In genomic region chr22:49936973-49937757, GRCh38 we compare ENCODE assay signal across 8 cellular contexts. TPM values are rescaled to one million over a fixed set of nuclear protein-coding genes. Genes with fewer than 3 reads are reported as not detected.
DNase-seq lines count a peak whose midpoint lies in the region; ATAC-seq and TF ChIP-seq lines count a peak whose summit lies in the region.

No MANE protein-coding gene starts in this region.

- intact Hi-C loops in activated T-helper 1 cell treated with anti-CD3 and anti-CD28 coated beads, Interleukin-12 subunit alpha, Interleukin-12 subunit beta, Interleukin-2, Interleukin-4 antibody, amounts not matched to agents 30 ng/mL and 10 ng/mL and 1 ng/mL, durations not matched to agents 14 hours and 24 hours and 36 hours (cut with micrococcal nuclease) = loop anchor here (1.0 to 5.0 kb wide), 6 partner anchors 19 to 255 kb away; partner anchors contain the start of genes ALG12, CRELD2 and PIM3

- H3K27me3 ChIP-seq in hepatocyte (no peaks in the 10 kb centered on the region), rectal smooth muscle tissue (ENCODE audit: control insufficient read depth, insufficient read depth, low read length) (no peaks in the 10 kb centered on the region)

- H2AFZ ChIP-seq in hepatocyte = no peak overlapping the region

- no peak for ATAC-seq in GM18520 (IDR thresholded peaks at IDR 0.05; ENCODE audit: unreplicated experiment)
- ATAC-seq in HG03460 (IDR thresholded peaks at IDR 0.05; ENCODE audit: unreplicated experiment) = no peak
- no peak for ATAC-seq in GM19328 (IDR thresholded peaks at IDR 0.05; ENCODE audit: unreplicated experiment)

- H3K36me3 Mint-ChIP-seq in activated T-helper 1 cell treated with anti-CD3 and anti-CD28 coated beads, Interleukin-12 subunit alpha, Interleukin-12 subunit beta, Interleukin-2, Interleukin-4 antibody, amounts not matched to agents 30 ng/mL and 10 ng/mL and 1 ng/mL, durations not matched to agents 14 hours and 24 hours and 36 hours (ENCODE audit: low read depth) = no peaks in the 10 kb centered on the region

- peaks cover 6% of the 10 kb centered on the region for H3K4me1 Mint-ChIP-seq in activated T-helper 1 cell treated with anti-CD3 and anti-CD28 coated beads, Interleukin-12 subunit alpha, Interleukin-12 subunit beta, Interleukin-2, Interleukin-4 antibody, amounts not matched to agents 30 ng/mL and 10 ng/mL and 1 ng/mL, durations not matched to agents 14 hours and 24 hours and 36 hours (ENCODE audit: low read depth)

- POLR2A ChIA-PET in HEK293 (lab: Yijun Ruan, JAX) = interaction anchor here (1.4 kb wide), 1 partner anchor 23 kb away, joined by 7 read pairs; the partner anchor contains the start of gene PIM3

- no peaks in the 10 kb centered on the region for H4K20me1 ChIP-seq in hepatocyte (ENCODE audit: insufficient read depth, poor library complexity, severe bottlenecking)

- H3K4me1 ChIP-seq in HEK293 (ENCODE audit: control insufficient read depth, insufficient read depth, low read length) = peaks cover 7% of the 10 kb centered on the region
- peaks cover 22% of the 10 kb centered on the region for H3K4me1 ChIP-seq in hepatocyte (ENCODE audit: insufficient read depth)
- peaks cover 14% of the 10 kb centered on the region for H3K4me1 ChIP-seq in rectal smooth muscle tissue (ENCODE audit: control insufficient read depth, insufficient read depth, low read length)

- WGBS in hepatocyte (ENCODE audit: low lambda C conversion rate, missing lambda C conversion rate) = 86% methylated on average over 19 of the region's 21 CpGs

- H3K36me3 ChIP-seq in HEK293 (ENCODE audit: control insufficient read depth in 2 of 2, insufficient read depth in 1 of 2, low read length in 2 of 2) (no peaks in the 10 kb centered on the region), hepatocyte (replicated peaks; ENCODE audit: insufficient read depth, low read depth) (no peaks in the 10 kb centered on the region), rectal smooth muscle tissue (ENCODE audit: control insufficient read depth, insufficient read depth, low read length) (no peaks in the 10 kb centered on the region)

- CTCF ChIA-PET in HEK293 (lab: Yijun Ruan, JAX) = interaction anchor here (1.4 kb wide), 1 partner anchor 93 kb away, joined by 9 read pairs; no protein-coding TSS in a partner anchor

- H3K27ac Mint-ChIP-seq in activated T-helper 1 cell treated with anti-CD3 and anti-CD28 coated beads, Interleukin-12 subunit alpha, Interleukin-12 subunit beta, Interleukin-2, Interleukin-4 antibody, amounts not matched to agents 30 ng/mL and 10 ng/mL and 1 ng/mL, durations not matched to agents 14 hours and 24 hours and 36 hours = peak overlapping the region; percentile 79

- H3K27ac ChIP-seq in HEK293 (ENCODE audit: extremely low read depth, low read depth, low read length) = no peak overlapping the region
- H3K27ac ChIP-seq in hepatocyte = peak overlapping the region; percentile 73
- peak overlapping the region; percentile 43 for H3K27ac ChIP-seq in rectal smooth muscle tissue (ENCODE audit: low read depth, low read length)

- H3K79me2 ChIP-seq in hepatocyte = no peaks in the 10 kb centered on the region

- H3K9me2 ChIP-seq in hepatocyte (replicated peaks; ENCODE audit: insufficient read depth) = no peaks in the 10 kb centered on the region

- DNase-seq in activated T-helper 1 cell treated with anti-CD3 and anti-CD28 coated beads, Interleukin-12 subunit alpha, Interleukin-12 subunit beta, Interleukin-2, Interleukin-4 antibody, amounts not matched to agents 30 ng/mL and 10 ng/mL and 1 ng/mL, durations not matched to agents 14 hours and 24 hours and 36 hours (ENCODE audit: low spot score) = no peak
- peak; percentile 33 for DNase-seq in hepatocyte (ENCODE audit: low spot score)
- DNase-seq in stimulated activated CD4-positive, alpha-beta T cell treated with anti-CD3 and anti-CD28 coated beads, Interleukin-2, amount 100 ng/mL, for 24 hours = no peak

- no peaks in the 10 kb centered on the region for H3K9me3 ChIP-seq in HEK293 (ENCODE audit: control insufficient read depth, insufficient read depth, low read depth, low read length)
- H3K9me3 ChIP-seq in hepatocyte (ENCODE audit: low read depth) = no peaks in the 10 kb centered on the region

- no peak for TF ChIP-seq CTCF in HEK293 (tag by site-specific recombination; IDR thresholded peaks at IDR 0.05)
- TF ChIP-seq CTCF in hepatocyte (IDR thresholded peaks at IDR 0.05; ENCODE audit: poor library complexity) = no peak

- H3K27me3 Mint-ChIP-seq in activated T-helper 1 cell treated with anti-CD3 and anti-CD28 coated beads, Interleukin-12 subunit alpha, Interleukin-12 subunit beta, Interleukin-2, Interleukin-4 antibody, amounts not matched to agents 30 ng/mL and 10 ng/mL and 1 ng/mL, durations not matched to agents 14 hours and 24 hours and 36 hours (ENCODE audit: insufficient read depth) = no peaks in the 10 kb centered on the region

- no peak overlapping the region for H3K9ac ChIP-seq in rectal smooth muscle tissue (ENCODE audit: low read length)

- peak overlapping the region; percentile 68 for H3K4me2 ChIP-seq in hepatocyte

- peak overlapping the region; percentile 71 for H3K4me3 Mint-ChIP-seq in activated T-helper 1 cell treated with anti-CD3 and anti-CD28 coated beads, Interleukin-12 subunit alpha, Interleukin-12 subunit beta, Interleukin-2, Interleukin-4 antibody, amounts not matched to agents 30 ng/mL and 10 ng/mL and 1 ng/mL, durations not matched to agents 14 hours and 24 hours and 36 hours

- H3K9me3 Mint-ChIP-seq in activated T-helper 1 cell treated with anti-CD3 and anti-CD28 coated beads, Interleukin-12 subunit alpha, Interleukin-12 subunit beta, Interleukin-2, Interleukin-4 antibody, amounts not matched to agents 30 ng/mL and 10 ng/mL and 1 ng/mL, durations not matched to agents 14 hours and 24 hours and 36 hours = no peaks in the 10 kb centered on the region

- H3K4me3 ChIP-seq in HEK293 (ENCODE audit: low read depth, low read length) = no peak overlapping the region
- no peak overlapping the region for H3K4me3 ChIP-seq in hepatocyte
- H3K4me3 ChIP-seq in rectal smooth muscle tissue (ENCODE audit: low read length) = peak overlapping the region; percentile 36

TF ChIP-seq in HEK293, 187 proteins besides CTCF, POLR2A, EP300 and RAD21:
- no peak for TF ChIP-seq ZFP37 (tag by site-specific recombination; IDR thresholded peaks at IDR 0.05)
- TF ChIP-seq YY2 (tag by site-specific recombination; IDR thresholded peaks at IDR 0.05) = no peak
- peak; percentile 23; the same call in 1 of the 2 replicates for TF ChIP-seq GLIS2 (tag by site-specific recombination; IDR thresholded peaks at IDR 0.05)
- no peak for TF ChIP-seq PRDM2 (tag by site-specific recombination; IDR thresholded peaks at IDR 0.05; ENCODE audit: borderline replicate concordance)
- TF ChIP-seq ZNF561 (tag by site-specific recombination; IDR thresholded peaks at IDR 0.05; ENCODE audit: borderline replicate concordance) = no peak
TF ChIP-seq in HEK293: peak in this region for 1.

RNA-seq across cellular contexts. Expression of gene CRELD2, which starts 18.7 kb away (rescaled TPM):
- total RNA-seq in activated T-helper 1 cell treated with anti-CD3 and anti-CD28 coated beads, Interleukin-12 subunit alpha, Interleukin-12 subunit beta, Interleukin-2, Interleukin-4 antibody, amounts not matched to agents 30 ng/mL and 10 ng/mL and 1 ng/mL, durations not matched to agents 14 hours and 24 hours and 36 hours = 48.1 and 51.0 TPM in 2 replicates
- total RNA-seq in hepatocyte = 61.9 and 79.7 TPM in 2 replicates
- 129 and 151 TPM in 2 replicates for polyA plus RNA-seq in hepatocyte

RNA-seq across cellular contexts. Expression of gene ALG12, which starts 18.9 kb away (rescaled TPM):
- 13.1 and 18.5 TPM in 2 replicates for total RNA-seq in activated T-helper 1 cell treated with anti-CD3 and anti-CD28 coated beads, Interleukin-12 subunit alpha, Interleukin-12 subunit beta, Interleukin-2, Interleukin-4 antibody, amounts not matched to agents 30 ng/mL and 10 ng/mL and 1 ng/mL, durations not matched to agents 14 hours and 24 hours and 36 hours
- 22.4 and 30.8 TPM in 2 replicates for total RNA-seq in hepatocyte
- 62.6 and 69.6 TPM in 2 replicates for polyA plus RNA-seq in hepatocyte

RNA-seq across cellular contexts. Expression of gene PIM3, which starts 23.4 kb away (rescaled TPM):
- total RNA-seq in activated T-helper 1 cell treated with anti-CD3 and anti-CD28 coated beads, Interleukin-12 subunit alpha, Interleukin-12 subunit beta, Interleukin-2, Interleukin-4 antibody, amounts not matched to agents 30 ng/mL and 10 ng/mL and 1 ng/mL, durations not matched to agents 14 hours and 24 hours and 36 hours = 290 and 291 TPM in 2 replicates
- total RNA-seq in hepatocyte = 71.8 and 81.1 TPM in 2 replicates
- polyA plus RNA-seq in hepatocyte = 131 and 138 TPM in 2 replicates
